In genomic region chr15:89665449-89666146, GRCh38 we compare ENCODE assay signal across 8 cellular contexts. TPM values are rescaled to one million over a fixed set of nuclear protein-coding genes. Genes with fewer than 3 reads are reported as not detected.
DNase-seq lines count a peak whose midpoint lies in the region; ATAC-seq, FAIRE-seq and TF ChIP-seq lines count a peak whose summit lies in the region.

No MANE protein-coding gene starts in this region.

- 8 to 9% methylated on average over 50 to 72 of the region's 72 CpGs for WGBS in pancreas, 2 donors

- H3K36me3 ChIP-seq in BJ (ENCODE audit: control insufficient read depth, insufficient read depth, low read length) (no peaks in the 10 kb centered on the region), pancreas (no peaks in the 10 kb centered on the region)

- H3K4me3 Mint-ChIP-seq in activated CD4-positive, alpha-beta memory T cell treated with anti-CD3 and anti-CD28 coated beads for 36 hours, result no peak overlapping the region

- no peaks in the 10 kb centered on the region for H3K9me3 Mint-ChIP-seq in activated CD4-positive, alpha-beta memory T cell treated with anti-CD3 and anti-CD28 coated beads for 36 hours

- no peaks in the 10 kb centered on the region for H3K9me3 ChIP-seq in pancreas

- TF ChIP-seq CTCF in BJ (IDR thresholded peaks at IDR 0.05; ENCODE audit: insufficient read depth, low read depth, low read length) (no peak), pancreas (IDR thresholded peaks at IDR 0.05) (no peak)

- peak; percentile 79 for ATAC-seq in Right ventricle myocardium inferior
- ATAC-seq in pancreas, result peak; percentile 62 to 79 (median 71)
- ATAC-seq in GM21515 (IDR thresholded peaks at IDR 0.05; ENCODE audit: unreplicated experiment), result no peak
- ATAC-seq in HG02852 (IDR thresholded peaks at IDR 0.05; ENCODE audit: unreplicated experiment), result no peak

- DNase-seq in BJ (ENCODE audit: low read depth) (no peak), HEK293T (ENCODE audit: extremely low spot score) (peak; percentile 72), Right ventricle myocardium inferior (ENCODE audit: missing footprints) (peak; percentile 85), pancreas (peak in 4 of 6 donors; percentile 48 to 76 (median 54)), DMS153 (lab: John Stamatoyannopoulos, UW) (no peak)
- peak; percentile 31 for DNase-seq in activated CD4-positive, alpha-beta memory T cell treated with anti-CD3 and anti-CD28 coated beads for 36 hours

- no peaks in the 10 kb centered on the region for H3K27me3 ChIP-seq in BJ (ENCODE audit: control insufficient read depth, insufficient read depth, low read length)
- no peaks in the 10 kb centered on the region for H3K27me3 ChIP-seq in pancreas

- peak overlapping the region; percentile 26 to 51 (median 36) for H3K27ac ChIP-seq in pancreas

- H3K27ac Mint-ChIP-seq in activated CD4-positive, alpha-beta memory T cell treated with anti-CD3 and anti-CD28 coated beads for 36 hours, result no peak overlapping the region

- intact Hi-C loops in activated CD4-positive, alpha-beta memory T cell treated with anti-CD3 and anti-CD28 coated beads for 36 hours (cut with micrococcal nuclease), result no loop called here
- intact Hi-C loops in Right ventricle myocardium inferior (cut with DNase I) (no loop called here), pancreas (cut with DNase I) (no loop called here)

- H3K27me3 Mint-ChIP-seq in activated CD4-positive, alpha-beta memory T cell treated with anti-CD3 and anti-CD28 coated beads for 36 hours, result peaks cover 15% of the 10 kb centered on the region

- no peak for FAIRE-seq in pancreas (lab: Jason Lieb, UNC)

- H3K4me3 ChIP-seq in BJ (ENCODE audit: low read depth, low read length), result peak overlapping the region; percentile 17; the same call in 1 of the 2 replicates
- H3K4me3 ChIP-seq in pancreas, result peak overlapping the region; percentile 6 to 48 (median 28)

- POLR2A ChIA-PET in BJ (lab: Charles Lee) (no interaction called here), HEK293T (lab: Yijun Ruan, JAX) (interaction anchor here (0.6 to 2.6 kb wide), 9 partner anchors 9 to 95 kb away, joined by 3 to 8 read pairs (median 4); partner anchors contain the start of gene TICRR)
- POLR2A ChIA-PET in activated CD4-positive, alpha-beta memory T cell treated with anti-CD3 and anti-CD28 coated beads for 36 hours (lab: Charles Lee), result no interaction called here

- H3K4me1 ChIP-seq in pancreas, result peaks cover 0 to 4% (median 0%) of the 10 kb centered on the region in 3 donors

- CTCF ChIA-PET in BJ (lab: Yijun Ruan, JAX) (interaction anchor here (0.7 to 1.5 kb wide), 8 partner anchors 9 to 223 kb away, joined by 3 to 4 read pairs (median 3); partner anchors contain the start of gene KIF7), HEK293T (lab: Yijun Ruan, JAX) (interaction anchor here (1.4 to 2.0 kb wide), 2 partner anchors 8 to 18 kb away, joined by 5 to 7 read pairs; no protein-coding TSS in a partner anchor)
- CTCF ChIA-PET in activated CD4-positive, alpha-beta memory T cell treated with anti-CD3 and anti-CD28 coated beads for 36 hours (lab: Charles Lee), result no interaction called here

- peaks cover 4% of the 10 kb centered on the region for H3K4me1 Mint-ChIP-seq in activated CD4-positive, alpha-beta memory T cell treated with anti-CD3 and anti-CD28 coated beads for 36 hours (ENCODE audit: low read depth)

- no peaks in the 10 kb centered on the region for H3K36me3 Mint-ChIP-seq in activated CD4-positive, alpha-beta memory T cell treated with anti-CD3 and anti-CD28 coated beads for 36 hours

TF ChIP-seq in HEK293T, 16 proteins besides CTCF, POLR2A, EP300 and RAD21:
- TF ChIP-seq ELF4 (IDR thresholded peaks at IDR 0.05) (no peak), FOXM1 (IDR thresholded peaks at IDR 0.05; ENCODE audit: borderline replicate concordance) (0 out of 2 replicates have a peak, but pooled peaks have one; percentile 52), ARNT (IDR thresholded peaks at IDR 0.05) (0 out of 2 replicates have a peak, but pooled peaks have one; percentile 13)

RNA-seq across cellular contexts. Expression of gene KIF7, which starts 10.3 kb away (rescaled TPM):
- polyA plus RNA-seq in BJ (2011; rRNA removed), result 5.4 and 7.5 TPM in 2 replicates
- polyA minus RNA-seq in BJ (2011; rRNA and poly(A)+ RNA removed), result 3.3 and 4.5 TPM in 2 replicates
- under 1 TPM; 0.92 to 0.95 TPM for total RNA-seq in activated CD4-positive, alpha-beta memory T cell treated with anti-CD3 and anti-CD28 coated beads for 36 hours
- 2.2 TPM for total RNA-seq in Right ventricle myocardium inferior
- 1 to 10 TPM in 1 of 6 donors, under 1 TPM in 5; 0.43 to 1.5 (median 0.63) TPM for total RNA-seq in pancreas
- polyA plus RNA-seq in pancreas, result 1 to 10 TPM in 1 of 2 donors, under 1 TPM in 1; 0.66 to 1.3 TPM

RNA-seq across cellular contexts. Expression of gene PLIN1, which starts 13.6 kb away (rescaled TPM):
- polyA plus RNA-seq in BJ (2011; rRNA removed) (0.06 and 0.07 TPM in 2 replicates), pancreas (10 to 100 TPM in 1 of 2 donors, 1 to 10 TPM in 1; 4.1 to 19.0 TPM)
- not detected in 2 replicates for polyA minus RNA-seq in BJ (2011; rRNA and poly(A)+ RNA removed)
- total RNA-seq in activated CD4-positive, alpha-beta memory T cell treated with anti-CD3 and anti-CD28 coated beads for 36 hours, result under 1 TPM; 0.17 to 0.31 TPM
- total RNA-seq in Right ventricle myocardium inferior (17.6 TPM), pancreas (10 to 100 TPM in 1 of 6 donors, 1 to 10 TPM in 2, under 1 TPM in 3; 0.47 to 21.2 (median 1.6) TPM)

RNA-seq across cellular contexts. Expression of gene PEX11A, which starts 25.0 kb away (rescaled TPM):
- polyA plus RNA-seq in BJ (2011; rRNA removed), result 8.5 and 8.9 TPM in 2 replicates
- polyA minus RNA-seq in BJ (2011; rRNA and poly(A)+ RNA removed), result 3.7 and 5.1 TPM in 2 replicates
- total RNA-seq in activated CD4-positive, alpha-beta memory T cell treated with anti-CD3 and anti-CD28 coated beads for 36 hours, result 1 to 10 TPM; 2.9 to 3.1 TPM
- total RNA-seq in Right ventricle myocardium inferior, result 13.7 TPM
- 1 to 10 TPM; 4.8 to 6.5 (median 5.2) TPM for total RNA-seq in pancreas
- 10 to 100 TPM in 1 of 2 donors, 1 to 10 TPM in 1; 4.4 to 10.1 TPM for polyA plus RNA-seq in pancreas

RNA-seq across cellular contexts. Expression of gene WDR93, which starts 25.0 kb away (rescaled TPM):
- polyA plus RNA-seq in BJ (2011; rRNA removed) (0.15 and 0.17 TPM in 2 replicates), pancreas (under 1 TPM; 0.11 to 0.92 TPM)
- not detected in 2 replicates for polyA minus RNA-seq in BJ (2011; rRNA and poly(A)+ RNA removed)
- not detected for total RNA-seq in activated CD4-positive, alpha-beta memory T cell treated with anti-CD3 and anti-CD28 coated beads for 36 hours
- total RNA-seq in Right ventricle myocardium inferior (not detected), pancreas (under 1 TPM in 5 of 6 donors, not detected in 1; 0.09 to 0.31 (median 0.15) TPM)

Comparison
In these comparisons a context has a peak if more than half of its experiments do, and no peak if none do; other contexts are left out.
1. DNase-seq: peak in HEK293T (single experiment), activated CD4-positive, alpha-beta memory T cell treated with anti-CD3 and anti-CD28 coated beads for 36 hours (single experiment), Right ventricle myocardium inferior (single experiment) and pancreas (4 of 6); none in BJ (single experiment) and DMS153 (single experiment).
2. ATAC-seq: peak in Right ventricle myocardium inferior (single experiment) and pancreas (4 of 4); none in GM21515 (single experiment) and HG02852 (single experiment).